8 cellular contexts compared by ENCODE assay signal in genomic region chr1:148952253-148952937, GRCh38.
A peak's percentile ranks its signal among the peaks of the same experiment; 100 is the strongest.
DNase-seq lines count a peak whose midpoint lies in the region; ATAC-seq and TF ChIP-seq lines count a peak whose summit lies in the region.
"Not testable (repeated sequence)": the region's sequence is repeated elsewhere in the genome, so short reads cannot be mapped to it uniquely, and the experiment has no call there.

No MANE protein-coding gene starts in this region.

- ATAC-seq in GM19023 (IDR thresholded peaks at IDR 0.05; ENCODE audit: unreplicated experiment) (peak; percentile 70), HG02884 (IDR thresholded peaks at IDR 0.05; ENCODE audit: unreplicated experiment) (peak; percentile 69)

- intact Hi-C loops in lower leg skin (cut with DNase I; ENCODE audit: low total_unique reads) = not testable (repeated sequence)

- 0% methylated on average over 2 to 11 of the region's 66 CpGs for WGBS in lower leg skin, 2 donors
- under 1% methylated on average over 30 of the region's 66 CpGs for WGBS in urinary bladder

- H3K9me3 ChIP-seq in OCI-LY3 (ENCODE audit: insufficient read depth, low read length) = not testable (repeated sequence)

- H3K4me1 ChIP-seq in OCI-LY3 (ENCODE audit: low read length); urinary bladder (ENCODE audit: insufficient read depth): not testable (repeated sequence)

- DNase-seq in activated T-cell treated with anti-CD3 and anti-CD28 coated beads for 48 hours (ENCODE audit: low read depth) = peak; percentile 67
- DNase-seq in effector CD4-positive, alpha-beta T cell = peak; percentile 33
- peak; percentile 69 to 94 for DNase-seq in lower leg skin (ENCODE audit: low spot score in 2 of 2)
- peak; percentile 64 for DNase-seq in stimulated activated CD4-positive, alpha-beta T cell treated with anti-CD3 and anti-CD28 coated beads, Interleukin-12 subunit alpha, Interleukin-12 subunit beta, amount 100 ng/mL, for 4 hours

- H3K27me3 ChIP-seq in OCI-LY3 (ENCODE audit: low read depth, low read length) = not testable (repeated sequence)

- not testable (repeated sequence) for H3K79me2 ChIP-seq in OCI-LY3 (ENCODE audit: low read length)

- TF ChIP-seq POLR2A in lower leg skin (IDR thresholded peaks at IDR 0.05) = not testable (repeated sequence)

- H3K36me3 ChIP-seq in OCI-LY3 (replicated peaks; ENCODE audit: low read depth, low read length); urinary bladder (ENCODE audit: insufficient read depth): not testable (repeated sequence)

- peak overlapping the region; percentile 25; the same call in 1 of the 2 replicates for H3K27ac ChIP-seq in OCI-LY3 (ENCODE audit: low read length)
- peak overlapping the region; percentile 16 for H3K27ac ChIP-seq in urinary bladder (ENCODE audit: low read depth)

- peak overlapping the region; percentile 40; the same call in 1 of the 2 replicates for H3K9ac ChIP-seq in OCI-LY3 (ENCODE audit: low read length)

- H4K20me1 ChIP-seq in OCI-LY3 (ENCODE audit: insufficient read depth, low read length) = not testable (repeated sequence)

- peak overlapping the region; percentile 80 for H3K4me3 ChIP-seq in OCI-LY3 (ENCODE audit: low read length)
- peak overlapping the region; percentile 39 for H3K4me3 ChIP-seq in lower leg skin (ENCODE audit: low read depth, poor library complexity, severe bottlenecking)
- peak overlapping the region; percentile 47 for H3K4me3 ChIP-seq in urinary bladder (ENCODE audit: low read depth, low read length)

- H3K4me2 ChIP-seq in OCI-LY3 (ENCODE audit: low read length) = peak overlapping the region; percentile 87

- peak overlapping the region; percentile 81; the same call in 1 of the 2 replicates for H2AFZ ChIP-seq in OCI-LY3 (ENCODE audit: low read depth, low read length)

- TF ChIP-seq CTCF in OCI-LY3 (IDR thresholded peaks at IDR 0.05; ENCODE audit: low read depth, low read length); lower leg skin (IDR thresholded peaks at IDR 0.05): not testable (repeated sequence)

Comparison
In these comparisons a context has a peak if more than half of its experiments do, and no peak if none do; other contexts are left out.
1. Peak in every context shown above with its lines: DNase-seq, ATAC-seq, H3K4me3 ChIP-seq and H3K27ac ChIP-seq.